ENCODE assay signal across 13 cellular contexts in the genomic region with DNA sequence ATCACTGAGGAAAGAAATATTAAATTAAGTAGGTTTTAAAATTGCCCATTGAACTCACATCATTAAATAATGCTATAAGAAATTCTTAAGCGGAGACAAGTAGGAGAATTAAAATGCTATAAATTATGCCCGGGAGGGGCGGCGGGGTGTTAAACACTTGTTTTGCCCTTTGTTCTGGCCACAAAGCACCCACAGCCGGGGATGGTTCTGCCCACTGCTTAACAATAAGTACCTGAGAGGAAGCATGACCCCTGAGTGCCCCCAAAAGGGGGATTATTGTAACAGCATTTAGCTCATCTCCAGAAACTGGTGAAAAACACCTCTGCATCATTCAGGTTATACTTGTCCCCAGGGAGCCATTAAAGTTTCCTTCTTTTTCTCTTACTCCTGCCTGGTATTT.
A peak's percentile ranks its signal among the peaks of the same experiment; 100 is the strongest.
DNase-seq lines count a peak whose midpoint lies in the region; ATAC-seq and TF ChIP-seq lines count a peak whose summit lies in the region.
"Had no signal": no experiment of that assay in that cellular context is flagged by ENCODE, and none has a peak within 500 bp of the region (broad histone marks: within the 10 kb centered on the region; RNA-seq: fewer than 3 reads in every experiment).

No MANE protein-coding gene starts in this region.

- in situ Hi-C loops in ACHN (cut with HindIII; ENCODE audit: low pct_ligation_motif_present, low pct_unique_long_range_greater_than_20kb, low sequenced_read_pairs), result no loop called here

- H3K4me3 ChIP-seq in hepatocyte, result no peak overlapping the region
- no peak overlapping the region for H3K4me3 ChIP-seq in adrenal gland

- intact Hi-C loops in adrenal gland (cut with DNase I), result no loop called here

- H3K36me3 Mint-ChIP-seq in activated T-helper 17 cell treated with anti-CD3 and anti-CD28 coated beads, Interleukin-2, amount 50 U/mL, for 72 hours (ENCODE audit: low read depth), result no peaks in the 10 kb centered on the region

- DNase-seq in ACHN (peak; percentile 9), NCI-H69 (lab: John Stamatoyannopoulos, UW) (peak; percentile 75), hepatocyte (ENCODE audit: low spot score) (no peak), adrenal gland (no peak), GM20000 (ENCODE audit: low spot score) (no peak)
- DNase-seq: amygdala, kidney glomerular epithelial cell, NCI-H446 treated with DMSO at 0.1 percent for 48 hours, T-helper 9 cell had no signal

- TF ChIP-seq POLR2A in adrenal gland (IDR thresholded peaks at IDR 0.05), result no peak

- no peak for ATAC-seq in GM21526 (IDR thresholded peaks at IDR 0.05; ENCODE audit: low FRiP score, unreplicated experiment)
- no peak for ATAC-seq in activated T-helper 17 cell treated with anti-CD3 and anti-CD28 coated beads, Interleukin-2, amount 50 U/mL, for 72 hours (replicated peaks)

- H3K4me1 ChIP-seq in hepatocyte (ENCODE audit: insufficient read depth), result no peaks in the 10 kb centered on the region
- H3K4me1 ChIP-seq in adrenal gland (replicated peaks in 1 of 2), result no peaks in the 10 kb centered on the region

- H2AFZ ChIP-seq in hepatocyte, result no peak overlapping the region

- peaks cover 15% of the 10 kb centered on the region for H3K9me3 Mint-ChIP-seq in activated T-helper 17 cell treated with anti-CD3 and anti-CD28 coated beads, Interleukin-2, amount 50 U/mL, for 72 hours

- H3K4me2 ChIP-seq in hepatocyte, result no peak overlapping the region

- H3K4me3 Mint-ChIP-seq in activated T-helper 17 cell treated with anti-CD3 and anti-CD28 coated beads, Interleukin-2, amount 50 U/mL, for 72 hours, result no peak overlapping the region

- WGBS in hepatocyte (ENCODE audit: low lambda C conversion rate, missing lambda C conversion rate), result 45% methylated on average over 5 of the region's 5 CpGs
- WGBS in adrenal gland, 4 donors, result 31 to 51% (median 38%) methylated on average over 5 of the region's 5 CpGs

- no peaks in the 10 kb centered on the region for H3K4me1 Mint-ChIP-seq in activated T-helper 17 cell treated with anti-CD3 and anti-CD28 coated beads, Interleukin-2, amount 50 U/mL, for 72 hours

- no peaks in the 10 kb centered on the region for H3K27me3 Mint-ChIP-seq in activated T-helper 17 cell treated with anti-CD3 and anti-CD28 coated beads, Interleukin-2, amount 50 U/mL, for 72 hours

- no peak overlapping the region for H3K27ac Mint-ChIP-seq in activated T-helper 17 cell treated with anti-CD3 and anti-CD28 coated beads, Interleukin-2, amount 50 U/mL, for 72 hours

- TF ChIP-seq CTCF in GM12872 (IDR thresholded peaks at IDR 0.05; ENCODE audit: insufficient read depth, low read depth, low read length), result 0 out of 3 replicates have a peak, but pooled peaks have one; percentile 12
- TF ChIP-seq CTCF in hepatocyte (IDR thresholded peaks at IDR 0.05; ENCODE audit: poor library complexity), result peak; percentile 4
- no peak for TF ChIP-seq CTCF in adrenal gland (IDR thresholded peaks at IDR 0.05)
- no peak for TF ChIP-seq CTCF in GM20000 (IDR thresholded peaks at IDR 0.05; ENCODE audit: extremely low read depth, missing control alignments)

- H3K27ac ChIP-seq in hepatocyte, result no peak overlapping the region
- no peak overlapping the region for H3K27ac ChIP-seq in adrenal gland
- H3K27ac ChIP-seq: epithelial cell of prostate had no signal

- no peaks in the 10 kb centered on the region for H3K79me2 ChIP-seq in hepatocyte

- no peaks in the 10 kb centered on the region for H3K36me3 ChIP-seq in hepatocyte (replicated peaks; ENCODE audit: insufficient read depth, low read depth)
- no peaks in the 10 kb centered on the region for H3K36me3 ChIP-seq in adrenal gland (replicated peaks in 1 of 2)

- no peaks in the 10 kb centered on the region for H3K27me3 ChIP-seq in hepatocyte
- no peaks in the 10 kb centered on the region for H3K27me3 ChIP-seq in adrenal gland

- no peaks in the 10 kb centered on the region for H4K20me1 ChIP-seq in hepatocyte (ENCODE audit: insufficient read depth, poor library complexity, severe bottlenecking)

- H3K9me3 ChIP-seq in hepatocyte (ENCODE audit: low read depth) (no peaks in the 10 kb centered on the region), adrenal gland (replicated peaks in 1 of 3) (no peaks in the 10 kb centered on the region)

- H3K9me2 ChIP-seq in hepatocyte (replicated peaks; ENCODE audit: insufficient read depth), result no peaks in the 10 kb centered on the region

Comparison
In these comparisons a context has a peak if more than half of its experiments do, and no peak if none do; other contexts are left out.
1. DNase-seq: peak in ACHN (single experiment) and NCI-H69 (single experiment); none in hepatocyte (single experiment), adrenal gland (0 of 7) and GM20000 (single experiment).
2. CTCF ChIP-seq: peak in GM12872 (single experiment) and hepatocyte (single experiment); none in adrenal gland (0 of 6) and GM20000 (single experiment).